Comparison of ENCODE assay signal across 28 cellular contexts in genomic region chr14:91685600-91685999, GRCh38. TPM values are rescaled to one million over a fixed set of nuclear protein-coding genes. Genes with fewer than 3 reads are reported as not detected.
"Had no signal": no experiment of that assay in that cellular context is flagged by ENCODE, and none has a peak within 500 bp of the region (broad histone marks: within the 10 kb centered on the region; RNA-seq: fewer than 3 reads in every experiment).

No MANE protein-coding gene starts in this region.

- H3K36me3 Mint-ChIP-seq: natural killer cell treated with Interleukin-12 subunit alpha and Interleukin-12 subunit beta and Interleukin-15 and Interleukin-18, amount 100 ng/mL, for 72 hours had no signal

- H2AFZ ChIP-seq: hepatocyte had no signal

- H3K4me3 ChIP-seq: hepatocyte, left ventricle myocardium inferior, lung, mucosa of descending colon, ovary, right atrium auricular region, right lobe of liver, stomach, testis, thyroid gland, transverse colon, upper lobe of left lung, vagina had no signal

- H3K4me3 Mint-ChIP-seq: immature natural killer cell; naive thymus-derived CD4-positive, alpha-beta T cell; natural killer cell treated with Interleukin-12 subunit alpha and Interleukin-12 subunit beta and Interleukin-15 and Interleukin-18, amount 100 ng/mL, for 72 hours; stimulated activated naive B cell treated with anti-CD40 and anti-IgM and Interleukin-4, amounts not matched to agents 10 μg/mL and 1 μg/mL and 100 μg/mL, for 72 hours had no signal

- H3K4me1 Mint-ChIP-seq: immature natural killer cell; stimulated activated naive B cell treated with anti-CD40 and anti-IgM and Interleukin-4, amounts not matched to agents 10 μg/mL and 1 μg/mL and 100 μg/mL, for 72 hours had no signal

- H3K27me3 Mint-ChIP-seq: naive thymus-derived CD4-positive, alpha-beta T cell; progenitor cell of endocrine pancreas had no signal

- H3K27ac ChIP-seq: hepatocyte, left ventricle myocardium inferior, ovary, right atrium auricular region, right lobe of liver, stomach, testis, thyroid gland, transverse colon, upper lobe of left lung, vagina had no signal

- DNase-seq: immature natural killer cell; left ventricle myocardium inferior; midbrain; mucosa of descending colon; naive thymus-derived CD4-positive, alpha-beta T cell; ovary; right lobe of liver; stimulated activated CD4-positive, alpha-beta T cell treated with anti-CD3 and anti-CD28 coated beads, Interleukin-12 subunit alpha, Interleukin-12 subunit beta, amount 100 ng/mL, for 4 hours; stimulated activated CD4-positive, alpha-beta T cell treated with anti-CD3 and anti-CD28 coated beads, Interleukin-15, amount 100 ng/mL, for 24 hours; stimulated activated CD4-positive, alpha-beta T cell treated with anti-CD3 and anti-CD28 coated beads, Interleukin-2, amount 100 ng/mL, for 24 hours; stimulated activated CD4-positive, alpha-beta T cell treated with anti-CD3 and anti-CD28 coated beads, Interleukin-4, amount 100 ng/mL, for 1 hour; stimulated activated naive B cell treated with anti-CD40 and anti-IgM and Interleukin-4, amounts not matched to agents 10 μg/mL and 1 μg/mL and 100 μg/mL, for 72 hours; stimulated activated naive CD8-positive, alpha-beta T cell treated with anti-CD3 and anti-CD28 coated beads, Interleukin-15, Interleukin-2, amounts not matched to agents 100 U/mL and 50 U/mL, for 24 hours; stomach; testis; thyroid gland; transverse colon; upper lobe of left lung had no signal

- H3K79me2 ChIP-seq: hepatocyte had no signal

- H3K27ac Mint-ChIP-seq: immature natural killer cell; naive thymus-derived CD4-positive, alpha-beta T cell; natural killer cell treated with Interleukin-12 subunit alpha and Interleukin-12 subunit beta and Interleukin-15 and Interleukin-18, amount 100 ng/mL, for 72 hours; progenitor cell of endocrine pancreas; stimulated activated naive B cell treated with anti-CD40 and anti-IgM and Interleukin-4, amounts not matched to agents 10 μg/mL and 1 μg/mL and 100 μg/mL, for 72 hours had no signal

- FAIRE-seq: islet of Langerhans had no signal

- H3K4me2 ChIP-seq: hepatocyte had no signal

- H3K27me3 ChIP-seq: hepatocyte, ovary, right atrium auricular region, right lobe of liver, stomach, testis, thyroid gland, transverse colon, upper lobe of left lung, vagina had no signal

- H3K9me3 ChIP-seq: right atrium auricular region, right lobe of liver, testis, thyroid gland, transverse colon, vagina had no signal

- H3K36me3 ChIP-seq: left ventricle myocardium inferior, ovary, right atrium auricular region, right lobe of liver, stomach, thyroid gland, transverse colon, upper lobe of left lung, vagina had no signal

- H3K9me3 Mint-ChIP-seq: natural killer cell treated with Interleukin-12 subunit alpha and Interleukin-12 subunit beta and Interleukin-15 and Interleukin-18, amount 100 ng/mL, for 72 hours had no signal

- H3K4me1 ChIP-seq: left ventricle myocardium inferior, right atrium auricular region, right lobe of liver, stomach, testis, thyroid gland, transverse colon, upper lobe of left lung, vagina had no signal

- ATAC-seq: mucosa of descending colon; naive thymus-derived CD4-positive, alpha-beta T cell; natural killer cell treated with Interleukin-12 subunit alpha and Interleukin-12 subunit beta and Interleukin-15 and Interleukin-18, amount 100 ng/mL, for 72 hours; right lobe of liver; stimulated activated naive B cell treated with anti-CD40 and anti-IgM and Interleukin-4, amounts not matched to agents 10 μg/mL and 1 μg/mL and 100 μg/mL, for 72 hours; stimulated activated naive CD8-positive, alpha-beta T cell treated with anti-CD3 and anti-CD28 coated beads, Interleukin-15, Interleukin-2, amounts not matched to agents 100 U/mL and 50 U/mL, for 24 hours had no signal

RNA-seq across cellular contexts. Expression of gene CATSPERB, which starts 46.3 kb away (rescaled TPM):
- total RNA-seq: myocyte, pulmonary artery endothelial cell had no signal
- polyA plus RNA-seq: neural cell had no signal
